In the genomic region with DNA sequence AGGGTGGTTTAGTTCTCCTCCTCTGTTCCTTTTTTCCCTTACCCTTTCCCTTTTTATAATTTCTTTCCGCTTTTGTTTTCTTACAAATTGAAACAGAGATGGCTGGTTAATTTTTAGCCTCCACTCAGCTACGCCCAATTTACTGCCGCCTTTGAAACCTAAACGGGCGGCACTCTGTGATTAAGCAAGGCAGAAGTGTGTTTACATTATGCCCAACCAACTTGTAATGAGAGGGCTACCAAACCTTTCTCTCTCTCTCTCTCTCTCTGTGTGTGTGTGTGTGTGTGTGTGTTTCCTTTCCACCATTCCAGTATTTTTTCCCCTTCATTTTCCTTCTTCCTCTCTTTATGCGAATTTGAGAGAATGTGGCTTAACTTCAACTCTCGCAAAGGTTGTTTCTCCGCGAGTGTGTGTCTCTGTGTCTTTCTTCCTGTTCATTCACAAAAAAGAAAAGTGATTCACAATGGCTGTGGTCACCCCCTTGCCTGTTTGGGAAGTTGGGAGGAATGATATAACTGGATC, we compare ENCODE assay signal across 1 cellular context.
TF ChIP-seq lines count a peak whose summit lies in the region.

No MANE protein-coding gene starts in this region.

TF ChIP-seq in HepG2, 621 proteins besides CTCF, POLR2A, EP300 and RAD21 (continued from another document and continues in another):
- no peak for TF ChIP-seq ARNT (IDR thresholded peaks at IDR 0.05)
- no peak for TF ChIP-seq ZNF674 (CRISPR knock-in tag; IDR thresholded peaks at IDR 0.05; ENCODE audit: low read depth)
- TF ChIP-seq SATB2 (CRISPR knock-in tag; IDR thresholded peaks at IDR 0.05): no peak
- TF ChIP-seq SNAPC2 (CRISPR knock-in tag; IDR thresholded peaks at IDR 0.05): no peak
- TF ChIP-seq, protein P1, sequence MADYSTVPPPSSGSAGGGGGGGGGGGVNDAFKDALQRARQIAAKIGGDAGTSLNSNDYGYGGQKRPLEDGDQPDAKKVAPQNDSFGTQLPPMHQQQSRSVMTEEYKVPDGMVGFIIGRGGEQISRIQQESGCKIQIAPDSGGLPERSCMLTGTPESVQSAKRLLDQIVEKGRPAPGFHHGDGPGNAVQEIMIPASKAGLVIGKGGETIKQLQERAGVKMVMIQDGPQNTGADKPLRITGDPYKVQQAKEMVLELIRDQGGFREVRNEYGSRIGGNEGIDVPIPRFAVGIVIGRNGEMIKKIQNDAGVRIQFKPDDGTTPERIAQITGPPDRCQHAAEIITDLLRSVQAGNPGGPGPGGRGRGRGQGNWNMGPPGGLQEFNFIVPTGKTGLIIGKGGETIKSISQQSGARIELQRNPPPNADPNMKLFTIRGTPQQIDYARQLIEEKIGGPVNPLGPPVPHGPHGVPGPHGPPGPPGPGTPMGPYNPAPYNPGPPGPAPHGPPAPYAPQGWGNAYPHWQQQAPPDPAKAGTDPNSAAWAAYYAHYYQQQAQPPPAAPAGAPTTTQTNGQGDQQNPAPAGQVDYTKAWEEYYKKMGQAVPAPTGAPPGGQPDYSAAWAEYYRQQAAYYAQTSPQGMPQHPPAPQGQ (CRISPR knock-in tag; IDR thresholded peaks at IDR 0.05; ENCODE audit: borderline replicate concordance): no peak
- TF ChIP-seq, protein P2, sequence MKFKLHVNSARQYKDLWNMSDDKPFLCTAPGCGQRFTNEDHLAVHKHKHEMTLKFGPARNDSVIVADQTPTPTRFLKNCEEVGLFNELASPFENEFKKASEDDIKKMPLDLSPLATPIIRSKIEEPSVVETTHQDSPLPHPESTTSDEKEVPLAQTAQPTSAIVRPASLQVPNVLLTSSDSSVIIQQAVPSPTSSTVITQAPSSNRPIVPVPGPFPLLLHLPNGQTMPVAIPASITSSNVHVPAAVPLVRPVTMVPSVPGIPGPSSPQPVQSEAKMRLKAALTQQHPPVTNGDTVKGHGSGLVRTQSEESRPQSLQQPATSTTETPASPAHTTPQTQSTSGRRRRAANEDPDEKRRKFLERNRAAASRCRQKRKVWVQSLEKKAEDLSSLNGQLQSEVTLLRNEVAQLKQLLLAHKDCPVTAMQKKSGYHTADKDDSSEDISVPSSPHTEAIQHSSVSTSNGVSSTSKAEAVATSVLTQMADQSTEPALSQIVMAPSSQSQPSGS (CRISPR knock-in tag; IDR thresholded peaks at IDR 0.05): peak; percentile 72; the same call in 1 of the 2 replicates
- TF ChIP-seq TCF7 (IDR thresholded peaks at IDR 0.05; ENCODE audit: low read depth): peak; percentile 96
- TF ChIP-seq, protein P3, sequence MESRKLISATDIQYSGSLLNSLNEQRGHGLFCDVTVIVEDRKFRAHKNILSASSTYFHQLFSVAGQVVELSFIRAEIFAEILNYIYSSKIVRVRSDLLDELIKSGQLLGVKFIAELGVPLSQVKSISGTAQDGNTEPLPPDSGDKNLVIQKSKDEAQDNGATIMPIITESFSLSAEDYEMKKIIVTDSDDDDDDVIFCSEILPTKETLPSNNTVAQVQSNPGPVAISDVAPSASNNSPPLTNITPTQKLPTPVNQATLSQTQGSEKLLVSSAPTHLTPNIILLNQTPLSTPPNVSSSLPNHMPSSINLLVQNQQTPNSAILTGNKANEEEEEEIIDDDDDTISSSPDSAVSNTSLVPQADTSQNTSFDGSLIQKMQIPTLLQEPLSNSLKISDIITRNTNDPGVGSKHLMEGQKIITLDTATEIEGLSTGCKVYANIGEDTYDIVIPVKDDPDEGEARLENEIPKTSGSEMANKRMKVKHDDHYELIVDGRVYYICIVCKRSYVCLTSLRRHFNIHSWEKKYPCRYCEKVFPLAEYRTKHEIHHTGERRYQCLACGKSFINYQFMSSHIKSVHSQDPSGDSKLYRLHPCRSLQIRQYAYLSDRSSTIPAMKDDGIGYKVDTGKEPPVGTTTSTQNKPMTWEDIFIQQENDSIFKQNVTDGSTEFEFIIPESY (CRISPR knock-in tag; IDR thresholded peaks at IDR 0.05): peak; percentile 54; the same call in 1 of the 2 replicates
- peak; percentile 68; the same call in 1 of the 2 replicates for TF ChIP-seq REPIN1 (CRISPR knock-in tag; IDR thresholded peaks at IDR 0.05; ENCODE audit: borderline replicate concordance, low read depth)
- TF ChIP-seq ZKSCAN8 (CRISPR knock-in tag; IDR thresholded peaks at IDR 0.05; ENCODE audit: borderline replicate concordance): peak; percentile 92; the same call in 1 of the 2 replicates
- peak; percentile 57 for TF ChIP-seq TEAD3 (CRISPR knock-in tag; optimal IDR thresholded peaks at IDR 0.05; ENCODE audit: borderline replicate concordance)
- no peak for TF ChIP-seq TMF1 (CRISPR knock-in tag; IDR thresholded peaks at IDR 0.05; ENCODE audit: low read depth)
- no peak for TF ChIP-seq ZNF101 (CRISPR knock-in tag; IDR thresholded peaks at IDR 0.05; ENCODE audit: borderline replicate concordance, low read depth)
- 0 out of 2 replicates have a peak, but pooled peaks have one; percentile 51 for TF ChIP-seq ZNF644 (CRISPR knock-in tag; IDR thresholded peaks at IDR 0.05; ENCODE audit: low read depth)
- TF ChIP-seq STAG1 (CRISPR knock-in tag; IDR thresholded peaks at IDR 0.05): peak; percentile 9; the same call in 1 of the 2 replicates
- TF ChIP-seq, protein P4, sequence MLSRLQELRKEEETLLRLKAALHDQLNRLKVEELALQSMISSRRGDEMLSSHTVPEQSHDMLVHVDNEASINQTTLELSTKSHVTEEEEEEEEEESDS (CRISPR knock-in tag; IDR thresholded peaks at IDR 0.05; ENCODE audit: borderline replicate concordance): no peak
- TF ChIP-seq, protein P5, sequence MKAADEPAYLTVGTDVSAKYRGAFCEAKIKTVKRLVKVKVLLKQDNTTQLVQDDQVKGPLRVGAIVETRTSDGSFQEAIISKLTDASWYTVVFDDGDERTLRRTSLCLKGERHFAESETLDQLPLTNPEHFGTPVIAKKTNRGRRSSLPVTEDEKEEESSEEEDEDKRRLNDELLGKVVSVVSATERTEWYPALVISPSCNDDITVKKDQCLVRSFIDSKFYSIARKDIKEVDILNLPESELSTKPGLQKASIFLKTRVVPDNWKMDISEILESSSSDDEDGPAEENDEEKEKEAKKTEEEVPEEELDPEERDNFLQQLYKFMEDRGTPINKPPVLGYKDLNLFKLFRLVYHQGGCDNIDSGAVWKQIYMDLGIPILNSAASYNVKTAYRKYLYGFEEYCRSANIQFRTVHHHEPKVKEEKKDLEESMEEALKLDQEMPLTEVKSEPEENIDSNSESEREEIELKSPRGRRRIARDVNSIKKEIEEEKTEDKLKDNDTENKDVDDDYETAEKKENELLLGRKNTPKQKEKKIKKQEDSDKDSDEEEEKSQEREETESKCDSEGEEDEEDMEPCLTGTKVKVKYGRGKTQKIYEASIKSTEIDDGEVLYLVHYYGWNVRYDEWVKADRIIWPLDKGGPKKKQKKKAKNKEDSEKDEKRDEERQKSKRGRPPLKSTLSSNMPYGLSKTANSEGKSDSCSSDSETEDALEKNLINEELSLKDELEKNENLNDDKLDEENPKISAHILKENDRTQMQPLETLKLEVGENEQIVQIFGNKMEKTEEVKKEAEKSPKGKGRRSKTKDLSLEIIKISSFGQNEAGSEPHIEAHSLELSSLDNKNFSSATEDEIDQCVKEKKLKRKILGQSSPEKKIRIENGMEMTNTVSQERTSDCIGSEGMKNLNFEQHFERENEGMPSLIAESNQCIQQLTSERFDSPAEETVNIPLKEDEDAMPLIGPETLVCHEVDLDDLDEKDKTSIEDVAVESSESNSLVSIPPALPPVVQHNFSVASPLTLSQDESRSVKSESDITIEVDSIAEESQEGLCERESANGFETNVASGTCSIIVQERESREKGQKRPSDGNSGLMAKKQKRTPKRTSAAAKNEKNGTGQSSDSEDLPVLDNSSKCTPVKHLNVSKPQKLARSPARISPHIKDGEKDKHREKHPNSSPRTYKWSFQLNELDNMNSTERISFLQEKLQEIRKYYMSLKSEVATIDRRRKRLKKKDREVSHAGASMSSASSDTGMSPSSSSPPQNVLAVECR (CRISPR knock-in tag; IDR thresholded peaks at IDR 0.05; ENCODE audit: borderline replicate concordance): peak; percentile 69; the same call in 1 of the 2 replicates
- TF ChIP-seq SKI (IDR thresholded peaks at IDR 0.05; ENCODE audit: partially characterized antibody): peak; percentile 52
- peak; percentile 64; the same call in 1 of the 2 replicates for TF ChIP-seq TGIF2 (CRISPR knock-in tag; IDR thresholded peaks at IDR 0.05)
- TF ChIP-seq, protein P6, sequence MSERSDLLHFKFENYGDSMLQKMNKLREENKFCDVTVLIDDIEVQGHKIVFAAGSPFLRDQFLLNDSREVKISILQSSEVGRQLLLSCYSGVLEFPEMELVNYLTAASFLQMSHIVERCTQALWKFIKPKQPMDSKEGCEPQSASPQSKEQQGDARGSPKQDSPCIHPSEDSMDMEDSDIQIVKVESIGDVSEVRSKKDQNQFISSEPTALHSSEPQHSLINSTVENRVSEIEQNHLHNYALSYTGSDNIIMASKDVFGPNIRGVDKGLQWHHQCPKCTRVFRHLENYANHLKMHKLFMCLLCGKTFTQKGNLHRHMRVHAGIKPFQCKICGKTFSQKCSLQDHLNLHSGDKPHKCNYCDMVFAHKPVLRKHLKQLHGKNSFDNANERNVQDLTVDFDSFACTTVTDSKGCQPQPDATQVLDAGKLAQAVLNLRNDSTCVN (CRISPR knock-in tag; IDR thresholded peaks at IDR 0.05; ENCODE audit: borderline replicate concordance): no peak
- 0 out of 2 replicates have a peak, but pooled peaks have one; percentile 36 for TF ChIP-seq ZNF709 (CRISPR knock-in tag; IDR thresholded peaks at IDR 0.05)
- peak; percentile 80; the same call in 1 of the 2 replicates for TF ChIP-seq HMG20A (CRISPR knock-in tag; IDR thresholded peaks at IDR 0.05; ENCODE audit: borderline replicate concordance)
- TF ChIP-seq MED13 (CRISPR knock-in tag; IDR thresholded peaks at IDR 0.05): 0 out of 2 replicates have a peak, but pooled peaks have one; percentile 61
- TF ChIP-seq ZNF501 (CRISPR knock-in tag; IDR thresholded peaks at IDR 0.05): no peak; the same call in 1 of the 2 replicates
- TF ChIP-seq, protein P7, sequence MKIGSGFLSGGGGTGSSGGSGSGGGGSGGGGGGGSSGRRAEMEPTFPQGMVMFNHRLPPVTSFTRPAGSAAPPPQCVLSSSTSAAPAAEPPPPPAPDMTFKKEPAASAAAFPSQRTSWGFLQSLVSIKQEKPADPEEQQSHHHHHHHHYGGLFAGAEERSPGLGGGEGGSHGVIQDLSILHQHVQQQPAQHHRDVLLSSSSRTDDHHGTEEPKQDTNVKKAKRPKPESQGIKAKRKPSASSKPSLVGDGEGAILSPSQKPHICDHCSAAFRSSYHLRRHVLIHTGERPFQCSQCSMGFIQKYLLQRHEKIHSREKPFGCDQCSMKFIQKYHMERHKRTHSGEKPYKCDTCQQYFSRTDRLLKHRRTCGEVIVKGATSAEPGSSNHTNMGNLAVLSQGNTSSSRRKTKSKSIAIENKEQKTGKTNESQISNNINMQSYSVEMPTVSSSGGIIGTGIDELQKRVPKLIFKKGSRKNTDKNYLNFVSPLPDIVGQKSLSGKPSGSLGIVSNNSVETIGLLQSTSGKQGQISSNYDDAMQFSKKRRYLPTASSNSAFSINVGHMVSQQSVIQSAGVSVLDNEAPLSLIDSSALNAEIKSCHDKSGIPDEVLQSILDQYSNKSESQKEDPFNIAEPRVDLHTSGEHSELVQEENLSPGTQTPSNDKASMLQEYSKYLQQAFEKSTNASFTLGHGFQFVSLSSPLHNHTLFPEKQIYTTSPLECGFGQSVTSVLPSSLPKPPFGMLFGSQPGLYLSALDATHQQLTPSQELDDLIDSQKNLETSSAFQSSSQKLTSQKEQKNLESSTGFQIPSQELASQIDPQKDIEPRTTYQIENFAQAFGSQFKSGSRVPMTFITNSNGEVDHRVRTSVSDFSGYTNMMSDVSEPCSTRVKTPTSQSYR (CRISPR knock-in tag; IDR thresholded peaks at IDR 0.05; ENCODE audit: borderline replicate concordance): peak; percentile 68
- TF ChIP-seq, protein P8, sequence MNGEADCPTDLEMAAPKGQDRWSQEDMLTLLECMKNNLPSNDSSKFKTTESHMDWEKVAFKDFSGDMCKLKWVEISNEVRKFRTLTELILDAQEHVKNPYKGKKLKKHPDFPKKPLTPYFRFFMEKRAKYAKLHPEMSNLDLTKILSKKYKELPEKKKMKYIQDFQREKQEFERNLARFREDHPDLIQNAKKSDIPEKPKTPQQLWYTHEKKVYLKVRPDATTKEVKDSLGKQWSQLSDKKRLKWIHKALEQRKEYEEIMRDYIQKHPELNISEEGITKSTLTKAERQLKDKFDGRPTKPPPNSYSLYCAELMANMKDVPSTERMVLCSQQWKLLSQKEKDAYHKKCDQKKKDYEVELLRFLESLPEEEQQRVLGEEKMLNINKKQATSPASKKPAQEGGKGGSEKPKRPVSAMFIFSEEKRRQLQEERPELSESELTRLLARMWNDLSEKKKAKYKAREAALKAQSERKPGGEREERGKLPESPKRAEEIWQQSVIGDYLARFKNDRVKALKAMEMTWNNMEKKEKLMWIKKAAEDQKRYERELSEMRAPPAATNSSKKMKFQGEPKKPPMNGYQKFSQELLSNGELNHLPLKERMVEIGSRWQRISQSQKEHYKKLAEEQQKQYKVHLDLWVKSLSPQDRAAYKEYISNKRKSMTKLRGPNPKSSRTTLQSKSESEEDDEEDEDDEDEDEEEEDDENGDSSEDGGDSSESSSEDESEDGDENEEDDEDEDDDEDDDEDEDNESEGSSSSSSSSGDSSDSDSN (CRISPR knock-in tag; IDR thresholded peaks at IDR 0.05): 0 out of 2 replicates have a peak, but pooled peaks have one; percentile 18
- TF ChIP-seq, protein P9, sequence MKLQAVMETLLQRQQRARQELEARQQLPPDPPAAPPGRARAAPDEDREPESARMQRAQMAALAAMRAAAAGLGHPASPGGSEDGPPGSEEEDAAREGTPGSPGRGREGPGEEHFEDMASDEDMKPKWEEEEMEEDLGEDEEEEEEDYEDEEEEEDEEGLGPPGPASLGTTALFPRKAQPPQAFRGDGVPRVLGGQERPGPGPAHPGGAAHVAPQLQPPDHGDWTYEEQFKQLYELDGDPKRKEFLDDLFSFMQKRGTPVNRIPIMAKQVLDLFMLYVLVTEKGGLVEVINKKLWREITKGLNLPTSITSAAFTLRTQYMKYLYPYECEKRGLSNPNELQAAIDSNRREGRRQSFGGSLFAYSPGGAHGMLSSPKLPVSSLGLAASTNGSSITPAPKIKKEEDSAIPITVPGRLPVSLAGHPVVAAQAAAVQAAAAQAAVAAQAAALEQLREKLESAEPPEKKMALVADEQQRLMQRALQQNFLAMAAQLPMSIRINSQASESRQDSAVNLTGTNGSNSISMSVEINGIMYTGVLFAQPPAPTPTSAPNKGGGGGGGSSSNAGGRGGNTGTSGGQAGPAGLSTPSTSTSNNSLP (IDR thresholded peaks at IDR 0.05; ENCODE audit: low read depth, low read length): peak; percentile 81
- TF ChIP-seq, protein P10, sequence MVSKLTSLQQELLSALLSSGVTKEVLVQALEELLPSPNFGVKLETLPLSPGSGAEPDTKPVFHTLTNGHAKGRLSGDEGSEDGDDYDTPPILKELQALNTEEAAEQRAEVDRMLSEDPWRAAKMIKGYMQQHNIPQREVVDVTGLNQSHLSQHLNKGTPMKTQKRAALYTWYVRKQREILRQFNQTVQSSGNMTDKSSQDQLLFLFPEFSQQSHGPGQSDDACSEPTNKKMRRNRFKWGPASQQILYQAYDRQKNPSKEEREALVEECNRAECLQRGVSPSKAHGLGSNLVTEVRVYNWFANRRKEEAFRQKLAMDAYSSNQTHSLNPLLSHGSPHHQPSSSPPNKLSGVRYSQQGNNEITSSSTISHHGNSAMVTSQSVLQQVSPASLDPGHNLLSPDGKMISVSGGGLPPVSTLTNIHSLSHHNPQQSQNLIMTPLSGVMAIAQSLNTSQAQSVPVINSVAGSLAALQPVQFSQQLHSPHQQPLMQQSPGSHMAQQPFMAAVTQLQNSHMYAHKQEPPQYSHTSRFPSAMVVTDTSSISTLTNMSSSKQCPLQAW (CRISPR knock-in tag; IDR thresholded peaks at IDR 0.05): peak; percentile 96
- TF ChIP-seq ZNF331 (CRISPR knock-in tag; IDR thresholded peaks at IDR 0.05): peak; percentile 80
- TF ChIP-seq FOSL2 (CRISPR knock-in tag; IDR thresholded peaks at IDR 0.05): peak; percentile 70
- TF ChIP-seq DPF2 (CRISPR knock-in tag; IDR thresholded peaks at IDR 0.05; ENCODE audit: borderline replicate concordance, low read depth): peak; percentile 91
- 0 out of 2 replicates have a peak, but pooled peaks have one; percentile 50 for TF ChIP-seq ZNF44 (CRISPR knock-in tag; IDR thresholded peaks at IDR 0.05)
- peak; percentile 96 for TF ChIP-seq SP5 (CRISPR knock-in tag; IDR thresholded peaks at IDR 0.05; ENCODE audit: borderline replicate concordance, low read depth)
- peak; percentile 70 for TF ChIP-seq FOXJ3 (CRISPR knock-in tag; IDR thresholded peaks at IDR 0.05; ENCODE audit: borderline replicate concordance)
- no peak for TF ChIP-seq ZSCAN22 (CRISPR knock-in tag; IDR thresholded peaks at IDR 0.05)
